In genomic region chr11:32056445-32056844, GRCh38 we compare ENCODE assay signal across 16 cellular contexts. TPM values are rescaled to one million over a fixed set of nuclear protein-coding genes. Genes with fewer than 3 reads are reported as not detected.
DNase-seq lines count a peak whose midpoint lies in the region; ATAC-seq and TF ChIP-seq lines count a peak whose summit lies in the region.
"Had no signal": no experiment of that assay in that cellular context is flagged by ENCODE, and none has a peak within 500 bp of the region (broad histone marks: within the 10 kb centered on the region; RNA-seq: fewer than 3 reads in every experiment).

No MANE protein-coding gene starts in this region.

- ATAC-seq in HG02798 (IDR thresholded peaks at IDR 0.05; ENCODE audit: poor library complexity, unreplicated experiment): no peak
- ATAC-seq in HG03460 (IDR thresholded peaks at IDR 0.05; ENCODE audit: unreplicated experiment): no peak
- ATAC-seq: GM23338, left cardiac atrium had no signal

- peaks cover 25% of the 10 kb centered on the region for H3K4me1 ChIP-seq in GM23248 (ENCODE audit: insufficient read depth)
- no peaks in the 10 kb centered on the region for H3K4me1 ChIP-seq in fibroblast of lung (ENCODE audit: control insufficient read depth, extremely low read depth, insufficient read depth, low read length)
- H3K4me1 ChIP-seq in ovary (ENCODE audit: insufficient read depth): no peaks in the 10 kb centered on the region
- H3K4me1 ChIP-seq: testis had no signal

- no peak for TF ChIP-seq POLR2A in ovary (IDR thresholded peaks at IDR 0.05)

- intact Hi-C loops in ovary (cut with DNase I): loop anchor here in 2 of 4 donors (10.0 kb wide), 1 partner anchor 238 kb away; no protein-coding TSS in a partner anchor

- H3K27ac ChIP-seq in GM23248 (no peak overlapping the region), fibroblast of lung (ENCODE audit: insufficient read depth, low read length) (no peak overlapping the region), ovary (no peak overlapping the region)
- H3K27ac ChIP-seq: brain microvascular endothelial cell, hepatocyte, testis had no signal

- no peaks in the 10 kb centered on the region for H3K27me3 ChIP-seq in GM23248 (replicated peaks; ENCODE audit: insufficient read depth)
- peaks cover 3% of the 10 kb centered on the region for H3K27me3 ChIP-seq in fibroblast of lung (ENCODE audit: control insufficient read depth, insufficient read depth, low read length)
- H3K27me3 ChIP-seq in ovary: no peaks in the 10 kb centered on the region
- H3K27me3 ChIP-seq: testis had no signal

- H3K36me3 ChIP-seq in GM23248 (ENCODE audit: low read depth): no peaks in the 10 kb centered on the region
- H3K36me3 ChIP-seq in fibroblast of lung (ENCODE audit: control insufficient read depth, insufficient read depth, low read length): no peaks in the 10 kb centered on the region
- H3K36me3 ChIP-seq in ovary: no peaks in the 10 kb centered on the region
- H3K36me3 ChIP-seq: brain microvascular endothelial cell had no signal

- H3K9ac ChIP-seq in GM23248 (no peak overlapping the region), fibroblast of lung (ENCODE audit: insufficient read depth, low read length) (no peak overlapping the region)

- no peaks in the 10 kb centered on the region for H4K20me1 ChIP-seq in GM23248 (ENCODE audit: insufficient read depth)
- no peaks in the 10 kb centered on the region for H4K20me1 ChIP-seq in fibroblast of lung (ENCODE audit: control insufficient read depth, extremely low read depth, insufficient read depth, low read length)

- TF ChIP-seq EP300 in ovary (IDR thresholded peaks at IDR 0.05): no peak

- no peaks in the 10 kb centered on the region for H3F3A ChIP-seq in GM23248 (ENCODE audit: insufficient read depth)

- DNase-seq in AG09309 (ENCODE audit: low read depth): peak; percentile 64
- DNase-seq in GM23248: peak; percentile 84
- DNase-seq in RPMI7951 (ENCODE audit: low read depth): peak; percentile 96
- peak; percentile 42 to 67 for DNase-seq in fibroblast of lung (ENCODE audit: low read depth in 2 of 2)
- DNase-seq in dedifferentiated amniotic fluid mesenchymal stem cell (ENCODE audit: extremely low spot score): no peak
- no peak for DNase-seq in ovary
- DNase-seq: activated CD4-positive, alpha-beta memory T cell treated with anti-CD3 and anti-CD28 coated beads, Interleukin-2, amount 10 ng/mL, durations not matched to agents 7 days and 5 days; brain microvascular endothelial cell; left cardiac atrium; NCI-H82; stimulated activated CD4-positive, alpha-beta T cell treated with anti-CD3 and anti-CD28 coated beads, Interleukin-15, amount 100 ng/mL, for 24 hours; testis had no signal

- H2AFZ ChIP-seq in GM23248: peak overlapping the region; percentile 31; the same call in 1 of the 2 replicates
- no peak overlapping the region for H2AFZ ChIP-seq in fibroblast of lung (ENCODE audit: low read length)
- H2AFZ ChIP-seq: GM23338, hepatocyte had no signal

- H3K79me2 ChIP-seq in GM23248 (ENCODE audit: insufficient read depth) (no peaks in the 10 kb centered on the region), fibroblast of lung (ENCODE audit: control insufficient read depth, insufficient read depth, low read length) (no peaks in the 10 kb centered on the region)
- H3K79me2 ChIP-seq: hepatocyte had no signal

- H3K4me3 ChIP-seq in AG09309 (ENCODE audit: control insufficient read depth, low read depth, low read length) (no peak overlapping the region), GM23248 (no peak overlapping the region), fibroblast of lung (replicated peaks in 1 of 4; ENCODE audit: control extremely low read depth in 1 of 4, insufficient read depth in 1 of 4, low read depth in 3 of 4, low read length in 4 of 4) (no peak overlapping the region), ovary (no peak overlapping the region)
- H3K4me3 ChIP-seq: GM23338, hepatocyte, testis had no signal

- 9 to 16% methylated on average over 6 of the region's 6 CpGs for WGBS in GM23248 (ENCODE audit: low coverage in 1 of 2, low lambda C conversion rate in 2 of 2, missing lambda C conversion rate in 2 of 2), 2 experiments
- 85 to 89% (median 86%) methylated on average over 6 of the region's 6 CpGs for WGBS in ovary, 3 donors

- in situ Hi-C loops in GM23248 (cut with MboI): no loop called here

- peak overlapping the region; percentile 33 for H3K4me2 ChIP-seq in GM23248 (ENCODE audit: unreplicated experiment)
- H3K4me2 ChIP-seq in fibroblast of lung (ENCODE audit: extremely low read depth, insufficient read depth, low read length): no peak overlapping the region
- H3K4me2 ChIP-seq: GM23338, hepatocyte had no signal

- TF ChIP-seq CTCF in AG09309 (IDR thresholded peaks at IDR 0.05; ENCODE audit: control insufficient read depth, insufficient read depth, low read depth, low read length, missing control alignments) (no peak), fibroblast of lung (conservative IDR thresholded peaks at IDR 0.05 in 1 of 2, IDR thresholded peaks at IDR 0.05 in 1 of 2; ENCODE audit: low read depth in 1 of 2, low read length in 2 of 2) (no peak), ovary (IDR thresholded peaks at IDR 0.05) (no peak)

- H3K9me2 ChIP-seq in GM23248 (ENCODE audit: insufficient read depth): no peaks in the 10 kb centered on the region

- no peaks in the 10 kb centered on the region for H3K9me3 ChIP-seq in GM23248 (ENCODE audit: low read depth)
- no peaks in the 10 kb centered on the region for H3K9me3 ChIP-seq in fibroblast of lung (ENCODE audit: control insufficient read depth, insufficient read depth, low read depth, low read length)
- H3K9me3 ChIP-seq in ovary: no peaks in the 10 kb centered on the region
- H3K9me3 ChIP-seq: testis had no signal

RNA-seq across cellular contexts. Expression of gene RCN1, which starts 34.4 kb away (rescaled TPM):
- 483 and 534 TPM in 2 replicates for total RNA-seq in GM23248 (2014; rRNA removed; shearing (Covaris generic))
- polyA plus RNA-seq in GM23248 (2016; fragmentation: Nextera tagmentation; extraction: Ambion mirVana) (557 and 558 TPM in 2 replicates), fibroblast of lung (312 and 436 TPM in 2 replicates), ovary (100 to 1,000 TPM in 1 of 2 donors, 10 to 100 TPM in 1; 79.9 to 221 TPM)
- total RNA-seq in RPMI7951 (2014; rRNA removed; shearing (Covaris generic)): 192 and 209 TPM in 2 replicates
- total RNA-seq in fibroblast of lung (253 and 371 TPM in 2 replicates), ovary (100 to 1,000 TPM in 1 of 7 donors, 10 to 100 TPM in 6; 49.7 to 125 (median 89.6) TPM)
- 306 and 422 TPM in 2 replicates for polyA plus RNA-seq in fibroblast of lung (2012)
- polyA minus RNA-seq in fibroblast of lung (ENCODE audit: low replicate concordance): 19.5 and 24.4 TPM in 2 replicates

Comparison
In these comparisons a context has a peak if more than half of its experiments do, and no peak if none do; other contexts are left out.
1. DNase-seq: peak in AG09309 (single experiment), GM23248 (single experiment), RPMI7951 (single experiment) and fibroblast of lung (2 of 2); none in dedifferentiated amniotic fluid mesenchymal stem cell (single experiment) and ovary (0 of 5).